Comparison of ENCODE assay signal across 12 cellular contexts in genomic region chr2:190763901-190764514, GRCh38.
DNase-seq lines count a peak whose midpoint lies in the region; ATAC-seq and TF ChIP-seq lines count a peak whose summit lies in the region.
"Had no signal": no experiment of that assay in that cellular context is flagged by ENCODE, and none has a peak within 500 bp of the region (broad histone marks: within the 10 kb centered on the region; RNA-seq: fewer than 3 reads in every experiment).

No MANE protein-coding gene starts in this region.

- DNase-seq in activated CD8-positive, alpha-beta T cell treated with anti-CD3 and anti-CD28 coated beads, Interleukin-2, amount 10 ng/mL, durations not matched to agents 7 days and 5 days = no peak
- DNase-seq in mucosa of descending colon (no peak), NCI-H1092 (lab: John Stamatoyannopoulos, UW) (no peak), smooth muscle cell (lab: John Stamatoyannopoulos, UW; ENCODE audit: unreplicated experiment) (no peak)
- DNase-seq in CD8-positive, alpha-beta T cell = no peak
- DNase-seq: endodermal cell, NCI-H2029 treated with DMSO at 0.1 percent for 48 hours had no signal

- TF ChIP-seq CTCF in mucosa of descending colon (IDR thresholded peaks at IDR 0.05) (no peak), smooth muscle cell (IDR thresholded peaks at IDR 0.05; ENCODE audit: borderline replicate concordance, insufficient read depth, poor library complexity, severe bottlenecking) (no peak)
- no peak for TF ChIP-seq CTCF in CD8-positive, alpha-beta T cell (IDR thresholded peaks at IDR 0.05)

- no peak overlapping the region for H3K9ac ChIP-seq in smooth muscle cell (ENCODE audit: low read depth)
- H3K9ac ChIP-seq: parathyroid adenoma had no signal

- H3K4me1 ChIP-seq in mucosa of descending colon (ENCODE audit: low read depth) (no peaks in the 10 kb centered on the region), smooth muscle cell (ENCODE audit: low read depth) (peaks cover 4% of the 10 kb centered on the region)
- H3K4me1 ChIP-seq in CD8-positive, alpha-beta T cell (ENCODE audit: insufficient read depth, low read length) = no peaks in the 10 kb centered on the region
- H3K4me1 ChIP-seq: parathyroid adenoma had no signal

- peaks cover 4% of the 10 kb centered on the region for H3F3A ChIP-seq in smooth muscle cell (ENCODE audit: low read depth)

- H3K79me2 ChIP-seq in smooth muscle cell (ENCODE audit: low read depth) = no peaks in the 10 kb centered on the region
- H3K79me2 ChIP-seq: parathyroid adenoma had no signal

- H3K27me3 Mint-ChIP-seq in activated CD8-positive, alpha-beta T cell treated with anti-CD3 and anti-CD28 coated beads, Interleukin-2, amount 10 ng/mL, durations not matched to agents 7 days and 5 days (ENCODE audit: low read depth) = no peaks in the 10 kb centered on the region
- H3K27me3 Mint-ChIP-seq in CD8-positive, alpha-beta T cell (ENCODE audit: low read depth) = no peaks in the 10 kb centered on the region

- intact Hi-C loops in mucosa of descending colon (cut with DNase I, micrococcal nuclease) = no loop called here
- intact Hi-C loops in CD8-positive, alpha-beta T cell (cut with DNase I, micrococcal nuclease) = no loop called here

- no peaks in the 10 kb centered on the region for H3K27me3 ChIP-seq in CD8-positive, alpha-beta T cell (ENCODE audit: insufficient read depth, low read length)
- H3K27me3 ChIP-seq in smooth muscle cell (ENCODE audit: low read depth) = no peaks in the 10 kb centered on the region

- 54% methylated on average over 2 of the region's 2 CpGs for WGBS in smooth muscle cell (ENCODE audit: low lambda C conversion rate)

- no peak overlapping the region for H3K4me3 ChIP-seq in mucosa of descending colon
- H3K4me3 ChIP-seq in CD8-positive, alpha-beta T cell (ENCODE audit: low read depth, low read length) = no peak overlapping the region
- no peak overlapping the region for H3K4me3 ChIP-seq in smooth muscle cell
- H3K4me3 ChIP-seq: SK-N-MC had no signal

- H4K20me1 ChIP-seq in smooth muscle cell (ENCODE audit: low read depth) = no peaks in the 10 kb centered on the region

- no peak overlapping the region for H2AFZ ChIP-seq in smooth muscle cell (ENCODE audit: low read depth)
- H2AFZ ChIP-seq: parathyroid adenoma had no signal

- peak; percentile 76 for ATAC-seq in GM18511 (IDR thresholded peaks at IDR 0.05; ENCODE audit: unreplicated experiment)
- ATAC-seq in GM21825 (IDR thresholded peaks at IDR 0.05; ENCODE audit: unreplicated experiment) = peak; percentile 48
- peak; percentile 49 for ATAC-seq in activated CD8-positive, alpha-beta T cell treated with anti-CD3 and anti-CD28 coated beads, Interleukin-2, amount 10 ng/mL, durations not matched to agents 7 days and 5 days
- ATAC-seq in mucosa of descending colon = peak; percentile 63
- ATAC-seq in CD8-positive, alpha-beta T cell = no peak
- ATAC-seq in GM19467 (IDR thresholded peaks at IDR 0.05; ENCODE audit: unreplicated experiment) = no peak

- no peaks in the 10 kb centered on the region for H3K36me3 Mint-ChIP-seq in activated CD8-positive, alpha-beta T cell treated with anti-CD3 and anti-CD28 coated beads, Interleukin-2, amount 10 ng/mL, durations not matched to agents 7 days and 5 days (ENCODE audit: low read depth)
- H3K36me3 Mint-ChIP-seq in CD8-positive, alpha-beta T cell = no peaks in the 10 kb centered on the region

- no peak overlapping the region for H3K4me3 Mint-ChIP-seq in activated CD8-positive, alpha-beta T cell treated with anti-CD3 and anti-CD28 coated beads, Interleukin-2, amount 10 ng/mL, durations not matched to agents 7 days and 5 days
- H3K4me3 Mint-ChIP-seq in CD8-positive, alpha-beta T cell = no peak overlapping the region
- H3K4me3 Mint-ChIP-seq: endodermal cell had no signal

- H3K36me3 ChIP-seq in mucosa of descending colon (ENCODE audit: low read depth) (no peaks in the 10 kb centered on the region), smooth muscle cell (ENCODE audit: low read depth) (no peaks in the 10 kb centered on the region)
- H3K36me3 ChIP-seq in CD8-positive, alpha-beta T cell (ENCODE audit: insufficient read depth, low read length) = no peaks in the 10 kb centered on the region

- CTCF ChIA-PET in activated CD8-positive, alpha-beta T cell treated with anti-CD3 and anti-CD28 coated beads, Interleukin-2, amount 10 ng/mL, durations not matched to agents 7 days and 5 days (lab: Charles Lee) = interaction anchor here (1.2 to 2.3 kb wide), 2 partner anchors 16 to 21 kb away, joined by 3 to 7 read pairs; no protein-coding TSS in a partner anchor
- CTCF ChIA-PET in CD8-positive, alpha-beta T cell (lab: Charles Lee) = interaction anchor here (0.9 to 1.2 kb wide), 2 partner anchors 16 kb away, joined by 3 to 5 read pairs; no protein-coding TSS in a partner anchor

- H3K9me3 Mint-ChIP-seq in activated CD8-positive, alpha-beta T cell treated with anti-CD3 and anti-CD28 coated beads, Interleukin-2, amount 10 ng/mL, durations not matched to agents 7 days and 5 days (ENCODE audit: insufficient read depth) = no peaks in the 10 kb centered on the region
- H3K9me3 Mint-ChIP-seq in CD8-positive, alpha-beta T cell = no peaks in the 10 kb centered on the region

- no peak overlapping the region for H3K4me2 ChIP-seq in smooth muscle cell

- no peak overlapping the region for H3K27ac Mint-ChIP-seq in activated CD8-positive, alpha-beta T cell treated with anti-CD3 and anti-CD28 coated beads, Interleukin-2, amount 10 ng/mL, durations not matched to agents 7 days and 5 days
- no peak overlapping the region for H3K27ac Mint-ChIP-seq in CD8-positive, alpha-beta T cell
- H3K27ac Mint-ChIP-seq: endodermal cell had no signal

- no peak overlapping the region for H3K27ac ChIP-seq in CD8-positive, alpha-beta T cell (ENCODE audit: low read depth, low read length)
- no peak overlapping the region for H3K27ac ChIP-seq in smooth muscle cell (ENCODE audit: low read depth)
- H3K27ac ChIP-seq: parathyroid adenoma, SK-N-MC had no signal

- POLR2A ChIA-PET in activated CD8-positive, alpha-beta T cell treated with anti-CD3 and anti-CD28 coated beads, Interleukin-2, amount 10 ng/mL, durations not matched to agents 7 days and 5 days (lab: Charles Lee) = no interaction called here
- POLR2A ChIA-PET in CD8-positive, alpha-beta T cell (lab: Charles Lee) = no interaction called here

- H3K9me3 ChIP-seq in mucosa of descending colon = no peaks in the 10 kb centered on the region
- no peaks in the 10 kb centered on the region for H3K9me3 ChIP-seq in CD8-positive, alpha-beta T cell (ENCODE audit: low read length)
- H3K9me3 ChIP-seq in smooth muscle cell (replicated peaks; ENCODE audit: low read depth) = no peaks in the 10 kb centered on the region

- no peaks in the 10 kb centered on the region for H3K4me1 Mint-ChIP-seq in activated CD8-positive, alpha-beta T cell treated with anti-CD3 and anti-CD28 coated beads, Interleukin-2, amount 10 ng/mL, durations not matched to agents 7 days and 5 days (ENCODE audit: low read depth)
- peaks cover 4% of the 10 kb centered on the region for H3K4me1 Mint-ChIP-seq in CD8-positive, alpha-beta T cell (ENCODE audit: low read depth)

Comparison
In these comparisons a context has a peak if more than half of its experiments do, and no peak if none do; other contexts are left out.
1. ATAC-seq: peak in GM18511 (single experiment), GM21825 (single experiment), activated CD8-positive, alpha-beta T cell treated with anti-CD3 and anti-CD28 coated beads, Interleukin-2, amount 10 ng/mL, durations not matched to agents 7 days and 5 days (single experiment) and mucosa of descending colon (single experiment); none in CD8-positive, alpha-beta T cell (single experiment) and GM19467 (single experiment).